8 cellular contexts compared by ENCODE assay signal in the genomic region with DNA sequence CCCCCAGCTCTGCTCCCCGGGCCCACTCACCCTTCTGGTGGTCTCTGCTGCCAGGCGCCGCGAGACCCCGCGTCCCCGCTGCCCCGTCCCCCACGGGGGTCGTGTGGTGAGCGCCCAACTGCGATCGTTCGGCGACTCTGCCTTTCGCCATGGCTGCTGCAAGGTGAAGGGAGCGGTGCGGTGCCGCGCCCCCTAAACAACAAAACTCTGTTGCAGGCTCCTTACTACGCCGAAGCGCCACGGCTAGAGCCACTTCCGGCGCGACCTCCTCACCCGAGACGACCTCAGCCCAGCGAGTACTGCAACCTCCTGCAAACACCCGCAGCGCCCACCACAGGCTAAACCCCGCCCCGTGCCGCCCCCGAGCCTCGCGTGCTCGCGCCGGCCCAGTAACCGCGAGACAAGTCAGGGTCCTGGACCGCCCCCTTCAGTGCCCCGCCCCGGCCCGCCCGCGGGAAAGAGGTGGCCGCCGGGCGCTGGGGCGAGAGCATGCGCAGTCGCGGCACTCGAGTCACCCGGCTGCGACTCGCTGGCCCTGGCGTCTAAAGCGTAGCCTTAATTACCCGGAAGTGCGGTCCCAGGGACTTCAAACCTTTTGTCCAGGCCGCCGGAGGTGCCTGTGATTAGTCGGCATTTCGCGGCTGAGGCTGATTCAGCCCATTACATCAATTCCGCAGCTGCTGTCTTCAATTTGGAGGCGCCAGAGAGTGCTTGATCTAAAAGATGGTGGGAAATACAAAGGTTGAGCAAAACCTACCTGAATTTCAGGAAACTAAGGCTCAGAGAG. TPM values are rescaled to one million over a fixed set of nuclear protein-coding genes. Genes with fewer than 3 reads are reported as not detected.
DNase-seq lines count a peak whose midpoint lies in the region; ATAC-seq and TF ChIP-seq lines count a peak whose summit lies in the region.

A gene with protein sequence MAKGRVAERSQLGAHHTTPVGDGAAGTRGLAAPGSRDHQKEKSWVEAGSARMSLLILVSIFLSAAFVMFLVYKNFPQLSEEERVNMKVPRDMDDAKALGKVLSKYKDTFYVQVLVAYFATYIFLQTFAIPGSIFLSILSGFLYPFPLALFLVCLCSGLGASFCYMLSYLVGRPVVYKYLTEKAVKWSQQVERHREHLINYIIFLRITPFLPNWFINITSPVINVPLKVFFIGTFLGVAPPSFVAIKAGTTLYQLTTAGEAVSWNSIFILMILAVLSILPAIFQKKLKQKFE (minus strand): TSS at position 303 of the 787 bp plus-strand sequence. CDS start 152 bp downstream, at position 151.

- H3K9me3 Mint-ChIP-seq in activated B cell treated with CpG ODN at 0.5 μM for 24 hours, result no peaks in the 10 kb centered on the region

- peak within 1 kb of the TSS; percentile 98 for H3K4me3 Mint-ChIP-seq in activated B cell treated with CpG ODN at 0.5 μM for 24 hours

- H3K27me3 Mint-ChIP-seq in activated B cell treated with CpG ODN at 0.5 μM for 24 hours, result peaks cover 4% of the 10 kb centered on the region

- H3K9me3 ChIP-seq in AG04450 (ENCODE audit: control insufficient read depth, insufficient read depth, low read length), result no peaks in the 10 kb centered on the region; the same call in 1 of the 2 replicates

- intact Hi-C loops in activated B cell treated with CpG ODN at 0.5 μM for 24 hours (cut with micrococcal nuclease), result loop anchor here (1.0 to 10.0 kb wide), 8 partner anchors 50 to 1140 kb away; partner anchors contain the start of genes AMPD3, IPO7, TMEM9B and WEE1

- H3K27me3 ChIP-seq in AG04450 (ENCODE audit: control insufficient read depth, insufficient read depth, low read length), result no peaks in the 10 kb centered on the region

- peaks cover 6% of the 10 kb centered on the region for H3K36me3 Mint-ChIP-seq in activated B cell treated with CpG ODN at 0.5 μM for 24 hours (ENCODE audit: low read depth)

- peak within 1 kb of the TSS; percentile 93 for H3K4me3 ChIP-seq in AG04450 (ENCODE audit: low read depth, low read length)

- POLR2A ChIA-PET in AG04450 (lab: Yijun Ruan, JAX) (interaction anchor here (0.5 to 2.0 kb wide), 6 partner anchors 46 to 146 kb away, joined by 3 to 9 read pairs (median 3); partner anchors contain the start of genes DENND5A, IPO7 and ZNF143), activated B cell treated with CpG ODN at 0.5 μM for 24 hours (lab: Charles Lee) (interaction anchor here (0.6 to 4.4 kb wide), 8 partner anchors 36 to 1114 kb away, joined by 3 to 42 read pairs (median 9); partner anchors contain the start of genes DENND5A, IPO7 and ZNF143)

- CTCF ChIA-PET in AG04450 (lab: Charles Lee) (interaction anchor here (0.8 to 1.4 kb wide), 5 partner anchors 71 to 298 kb away, joined by 4 to 5 read pairs (median 4); partner anchors contain the start of gene IPO7), activated B cell treated with CpG ODN at 0.5 μM for 24 hours (lab: Charles Lee) (interaction anchor here (1.0 to 2.8 kb wide), 2 partner anchors 70 to 148 kb away, joined by 4 to 9 read pairs; partner anchors contain the start of gene IPO7)

- ATAC-seq in GM18909 (IDR thresholded peaks at IDR 0.05; ENCODE audit: poor library complexity, unreplicated experiment) (peak; percentile 97), HG03175 (IDR thresholded peaks at IDR 0.05; ENCODE audit: unreplicated experiment) (peak; percentile 95), activated B cell treated with CpG ODN at 0.5 μM for 24 hours (ENCODE audit: low read depth) (peak; percentile 96)

- TF ChIP-seq CTCF in AG04450 (IDR thresholded peaks at IDR 0.05; ENCODE audit: low read depth, low read length) (0 out of 2 replicates have a peak, but pooled peaks have one; percentile 11), activated B cell treated with CpG ODN at 0.5 μM for 24 hours (IDR thresholded peaks at IDR 0.05) (no peak)

- peak within 1 kb of the TSS; percentile 88 for H3K27ac ChIP-seq in AG04450 (ENCODE audit: low read depth, low read length)
- peak within 1 kb of the TSS; percentile 84 for H3K27ac ChIP-seq in caudate nucleus (ENCODE audit: low read depth, low read length)

- peak; percentile 94 for DNase-seq in AG04450 (ENCODE audit: low read depth, low spot score)
- peak; percentile 96 for DNase-seq in NCI-H226
- peak; percentile 100 for DNase-seq in activated B cell treated with CpG ODN at 0.5 μM for 24 hours
- peak; percentile 77 to 99 (median 96) for DNase-seq in caudate nucleus (lab: John Stamatoyannopoulos, UW)
- DNase-seq in inferior parietal cortex (ENCODE audit: extremely low spot score), result peak; percentile 97
- DNase-seq in stimulated activated CD4-positive, alpha-beta T cell treated with anti-CD3 and anti-CD28 coated beads, Interleukin-12 subunit alpha, Interleukin-12 subunit beta, amount 100 ng/mL, for 24 hours (ENCODE audit: low read depth in 2 of 2), result peak; percentile 98 to 100

- peak within 1 kb of the TSS; percentile 95 for H3K27ac Mint-ChIP-seq in activated B cell treated with CpG ODN at 0.5 μM for 24 hours

- peaks cover 49% of the 10 kb centered on the region for H3K4me1 Mint-ChIP-seq in activated B cell treated with CpG ODN at 0.5 μM for 24 hours

RNA-seq across cellular contexts. Expression of the gene that starts here (rescaled TPM):
- 19.7 and 26.3 TPM in 2 replicates for polyA plus RNA-seq in AG04450 (2011; rRNA removed)
- polyA minus RNA-seq in AG04450 (2011; rRNA and poly(A)+ RNA removed), result 11.4 and 16.2 TPM in 2 replicates
- total RNA-seq in activated B cell treated with CpG ODN at 0.5 μM for 24 hours, result 19.4 and 21.7 TPM in 2 replicates

Comparison
In these comparisons a context has a peak if more than half of its experiments do, and no peak if none do; other contexts are left out.
1. Peak in every context shown above with its lines: DNase-seq, ATAC-seq, H3K4me3 ChIP-seq and H3K27ac ChIP-seq.